In the genomic region with DNA sequence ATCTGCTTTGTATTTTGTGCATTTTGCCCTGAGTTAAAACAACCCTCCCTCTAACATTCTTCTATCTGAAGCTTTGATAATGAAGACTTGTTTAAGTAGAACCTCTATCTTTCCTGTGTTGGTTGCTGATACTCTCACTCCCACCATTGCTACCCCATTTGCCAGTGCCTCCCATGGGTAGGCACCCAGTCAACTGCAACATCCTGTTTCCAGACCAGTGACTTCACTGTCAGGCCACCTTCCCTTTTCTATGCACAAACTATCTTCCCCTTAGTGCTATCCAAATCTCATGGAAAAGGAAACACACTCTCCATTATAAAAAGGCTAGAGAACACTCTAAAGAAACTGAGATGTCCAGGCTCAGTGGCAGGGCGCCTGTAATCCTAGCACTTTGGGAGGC, we compare ENCODE assay signal across 14 cellular contexts. TPM values are rescaled to one million over a fixed set of nuclear protein-coding genes. Genes with fewer than 3 reads are reported as not detected.
DNase-seq lines count a peak whose midpoint lies in the region; ATAC-seq, FAIRE-seq and TF ChIP-seq lines count a peak whose summit lies in the region.
"Had no signal": no experiment of that assay in that cellular context is flagged by ENCODE, and none has a peak within 500 bp of the region (broad histone marks: within the 10 kb centered on the region; RNA-seq: fewer than 3 reads in every experiment).

No MANE protein-coding gene starts in this region.

- no peak overlapping the region for H3K4me3 Mint-ChIP-seq in activated naive CD4-positive, alpha-beta T cell treated with anti-CD3 and anti-CD28 coated beads, Interleukin-2, amount 10 ng/mL, durations not matched to agents 7 days and 5 days
- H3K4me3 Mint-ChIP-seq in activated CD8-positive, alpha-beta T cell treated with anti-CD3 and anti-CD28 coated beads, Interleukin-2, amount 10 ng/mL, durations not matched to agents 7 days and 5 days = no peak overlapping the region
- peak overlapping the region; percentile 1 to 21 for H3K4me3 Mint-ChIP-seq in stimulated activated naive B cell treated with anti-CD40 and anti-IgM and Interleukin-4, amounts not matched to agents 10 μg/mL and 1 μg/mL and 100 μg/mL, for 72 hours

- no peaks in the 10 kb centered on the region for H3K9me3 Mint-ChIP-seq in activated naive CD4-positive, alpha-beta T cell treated with anti-CD3 and anti-CD28 coated beads, Interleukin-2, amount 10 ng/mL, durations not matched to agents 7 days and 5 days
- H3K9me3 Mint-ChIP-seq in activated CD8-positive, alpha-beta T cell treated with anti-CD3 and anti-CD28 coated beads, Interleukin-2, amount 10 ng/mL, durations not matched to agents 7 days and 5 days (ENCODE audit: insufficient read depth) = no peaks in the 10 kb centered on the region
- no peaks in the 10 kb centered on the region for H3K9me3 Mint-ChIP-seq in stimulated activated naive B cell treated with anti-CD40 and anti-IgM and Interleukin-4, amounts not matched to agents 10 μg/mL and 1 μg/mL and 100 μg/mL, for 72 hours

- H3K27me3 Mint-ChIP-seq in activated naive CD4-positive, alpha-beta T cell treated with anti-CD3 and anti-CD28 coated beads, Interleukin-2, amount 10 ng/mL, durations not matched to agents 7 days and 5 days = no peaks in the 10 kb centered on the region
- H3K27me3 Mint-ChIP-seq in activated CD8-positive, alpha-beta T cell treated with anti-CD3 and anti-CD28 coated beads, Interleukin-2, amount 10 ng/mL, durations not matched to agents 7 days and 5 days (ENCODE audit: low read depth) = no peaks in the 10 kb centered on the region
- H3K27me3 Mint-ChIP-seq in stimulated activated naive B cell treated with anti-CD40 and anti-IgM and Interleukin-4, amounts not matched to agents 10 μg/mL and 1 μg/mL and 100 μg/mL, for 72 hours = no peaks in the 10 kb centered on the region

- no peak for ATAC-seq in activated CD8-positive, alpha-beta T cell treated with anti-CD3 and anti-CD28 coated beads, Interleukin-2, amount 10 ng/mL, durations not matched to agents 7 days and 5 days
- peak; percentile 75 to 80 for ATAC-seq in stimulated activated naive B cell treated with anti-CD40 and anti-IgM and Interleukin-4, amounts not matched to agents 10 μg/mL and 1 μg/mL and 100 μg/mL, for 72 hours (replicated peaks)

- POLR2A ChIA-PET in activated CD8-positive, alpha-beta T cell treated with anti-CD3 and anti-CD28 coated beads, Interleukin-2, amount 10 ng/mL, durations not matched to agents 7 days and 5 days (lab: Charles Lee) = no interaction called here

- TF ChIP-seq POLR2A in H54 (IDR thresholded peaks at IDR 0.05; ENCODE audit: low read depth, low read length) = no peak

- H3K36me3 Mint-ChIP-seq in activated naive CD4-positive, alpha-beta T cell treated with anti-CD3 and anti-CD28 coated beads, Interleukin-2, amount 10 ng/mL, durations not matched to agents 7 days and 5 days = peaks cover 45% of the 10 kb centered on the region
- H3K36me3 Mint-ChIP-seq in activated CD8-positive, alpha-beta T cell treated with anti-CD3 and anti-CD28 coated beads, Interleukin-2, amount 10 ng/mL, durations not matched to agents 7 days and 5 days (ENCODE audit: low read depth) = peaks cover 56% of the 10 kb centered on the region
- peaks cover 24 to 39% of the 10 kb centered on the region in 2 donors for H3K36me3 Mint-ChIP-seq in stimulated activated naive B cell treated with anti-CD40 and anti-IgM and Interleukin-4, amounts not matched to agents 10 μg/mL and 1 μg/mL and 100 μg/mL, for 72 hours

- CTCF ChIA-PET in activated naive CD4-positive, alpha-beta T cell treated with anti-CD3 and anti-CD28 coated beads, Interleukin-2, amount 10 ng/mL, durations not matched to agents 7 days and 5 days (lab: Charles Lee) = no interaction called here
- CTCF ChIA-PET in activated CD8-positive, alpha-beta T cell treated with anti-CD3 and anti-CD28 coated beads, Interleukin-2, amount 10 ng/mL, durations not matched to agents 7 days and 5 days (lab: Charles Lee) = no interaction called here

- H3K27ac Mint-ChIP-seq in activated naive CD4-positive, alpha-beta T cell treated with anti-CD3 and anti-CD28 coated beads, Interleukin-2, amount 10 ng/mL, durations not matched to agents 7 days and 5 days = peak overlapping the region; percentile 3
- peak overlapping the region; percentile 2 for H3K27ac Mint-ChIP-seq in activated CD8-positive, alpha-beta T cell treated with anti-CD3 and anti-CD28 coated beads, Interleukin-2, amount 10 ng/mL, durations not matched to agents 7 days and 5 days
- H3K27ac Mint-ChIP-seq in stimulated activated naive B cell treated with anti-CD40 and anti-IgM and Interleukin-4, amounts not matched to agents 10 μg/mL and 1 μg/mL and 100 μg/mL, for 72 hours = peak overlapping the region; percentile 48

- peak; percentile 20 for FAIRE-seq in H54 (lab: Jason Lieb, UNC)
- FAIRE-seq: urothelium cell line had no signal

- DNase-seq in activated naive CD4-positive, alpha-beta T cell treated with anti-CD3 and anti-CD28 coated beads, Interleukin-2, amount 10 ng/mL, durations not matched to agents 7 days and 5 days = no peak
- DNase-seq in activated naive CD4-positive, alpha-beta T cell treated with anti-CD3 and anti-CD28 coated beads, Interleukin-2, amount 50 U/mL, for 16 hours = no peak
- DNase-seq in H54 (ENCODE audit: insufficient read length, low spot score) (no peak), DMS114 treated with DMSO at 0.1 percent for 48 hours (lab: John Stamatoyannopoulos, UW; ENCODE audit: unreplicated experiment) (no peak), retina (no peak)
- no peak for DNase-seq in activated CD8-positive, alpha-beta T cell treated with anti-CD3 and anti-CD28 coated beads, Interleukin-2, amount 10 ng/mL, durations not matched to agents 7 days and 5 days
- peak; percentile 5 for DNase-seq in stimulated activated naive B cell treated with anti-CD40 and anti-IgM and Interleukin-4, amounts not matched to agents 10 μg/mL and 1 μg/mL and 100 μg/mL, for 72 hours
- no peak for DNase-seq in stimulated activated CD4-positive, alpha-beta T cell treated with anti-CD3 and anti-CD28 coated beads, Interleukin-1b, Interleukin-23, amount 100 ng/mL, for 48 hours
- DNase-seq: kidney glomerular epithelial cell, NCI-H2029 treated with DMSO at 0.1 percent for 48 hours, NCI-H510A treated with DMSO at 0.1 percent for 48 hours, OCI-M1, stomach had no signal

- peaks cover 34% of the 10 kb centered on the region for H3K4me1 Mint-ChIP-seq in activated naive CD4-positive, alpha-beta T cell treated with anti-CD3 and anti-CD28 coated beads, Interleukin-2, amount 10 ng/mL, durations not matched to agents 7 days and 5 days
- peaks cover 32% of the 10 kb centered on the region for H3K4me1 Mint-ChIP-seq in activated CD8-positive, alpha-beta T cell treated with anti-CD3 and anti-CD28 coated beads, Interleukin-2, amount 10 ng/mL, durations not matched to agents 7 days and 5 days (ENCODE audit: low read depth)
- peaks cover 22% of the 10 kb centered on the region in 2 donors for H3K4me1 Mint-ChIP-seq in stimulated activated naive B cell treated with anti-CD40 and anti-IgM and Interleukin-4, amounts not matched to agents 10 μg/mL and 1 μg/mL and 100 μg/mL, for 72 hours

RNA-seq across cellular contexts. Expression of gene IARS1, which starts 5.6 kb away (rescaled TPM):
- 100 to 1,000 TPM; 138 to 141 TPM for total RNA-seq in activated CD8-positive, alpha-beta T cell treated with anti-CD3 and anti-CD28 coated beads, Interleukin-2, amount 10 ng/mL, durations not matched to agents 7 days and 5 days

RNA-seq across cellular contexts. Expression of gene NOL8, which starts 26.0 kb away (rescaled TPM):
- 10 to 100 TPM; 51.7 to 55.3 TPM for total RNA-seq in activated CD8-positive, alpha-beta T cell treated with anti-CD3 and anti-CD28 coated beads, Interleukin-2, amount 10 ng/mL, durations not matched to agents 7 days and 5 days

RNA-seq across cellular contexts. Expression of gene CENPP, which starts 26.6 kb away (rescaled TPM):
- 10 to 100 TPM; 26.4 to 29.1 TPM for total RNA-seq in activated CD8-positive, alpha-beta T cell treated with anti-CD3 and anti-CD28 coated beads, Interleukin-2, amount 10 ng/mL, durations not matched to agents 7 days and 5 days

Comparison
In these comparisons a context has a peak if more than half of its experiments do, and no peak if none do; other contexts are left out.
1. H3K4me3 Mint-ChIP-seq: peak in stimulated activated naive B cell treated with anti-CD40 and anti-IgM and Interleukin-4, amounts not matched to agents 10 μg/mL and 1 μg/mL and 100 μg/mL, for 72 hours (2 of 2); none in activated naive CD4-positive, alpha-beta T cell treated with anti-CD3 and anti-CD28 coated beads, Interleukin-2, amount 10 ng/mL, durations not matched to agents 7 days and 5 days (single experiment) and activated CD8-positive, alpha-beta T cell treated with anti-CD3 and anti-CD28 coated beads, Interleukin-2, amount 10 ng/mL, durations not matched to agents 7 days and 5 days (single experiment).
2. Peak in every context shown above with its lines, with median percentiles within 50 percentile points of each other: H3K27ac Mint-ChIP-seq.